In the genomic region with DNA sequence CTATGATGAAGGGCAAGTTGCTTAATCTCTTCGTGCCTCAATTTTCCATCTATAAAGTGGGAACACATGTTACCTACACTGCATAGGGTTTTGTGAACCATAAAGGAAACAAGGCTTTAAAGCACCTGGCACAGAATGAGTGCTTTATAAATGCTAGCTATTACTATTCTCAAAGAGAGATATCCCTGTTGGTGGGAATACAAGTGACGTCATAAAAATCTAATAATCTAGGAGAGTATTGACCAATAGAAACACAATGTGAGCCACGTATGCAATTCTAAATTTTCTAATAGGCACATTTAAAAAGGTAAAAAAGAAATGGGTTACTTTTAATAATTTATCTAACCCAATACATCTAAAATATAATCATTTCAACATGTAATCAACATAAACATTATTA, we compare ENCODE assay signal across 32 cellular contexts.
"Had no signal": no experiment of that assay in that cellular context is flagged by ENCODE, and none has a peak within 500 bp of the region (broad histone marks: within the 10 kb centered on the region; RNA-seq: fewer than 3 reads in every experiment).

No MANE protein-coding gene starts in this region.

- H3K4me1 ChIP-seq: adrenal gland, ascending aorta, body of pancreas, breast epithelium had no signal

- ATAC-seq: activated naive CD4-positive, alpha-beta T cell treated with anti-CD3 and anti-CD28 coated beads, Interleukin-2, amount 50 U/mL, for 72 hours; activated naive CD8-positive, alpha-beta T cell treated with anti-CD3 and anti-CD28 coated beads, Interleukin-2, amount 50 U/mL, for 24 hours; activated T-cell treated with anti-CD3 and anti-CD28 coated beads, Interleukin-2, amount 50 U/mL, for 4 hours; activated T-cell treated with anti-CD3 and anti-CD28 coated beads, Interleukin-2, amount 50 U/mL, for 72 hours; activated T-helper 17 cell treated with anti-CD3 and anti-CD28 coated beads, Interleukin-2, amount 50 U/mL, for 72 hours; body of pancreas had no signal

- H3K36me3 ChIP-seq: adrenal gland, ascending aorta, brain microvascular endothelial cell, breast epithelium, cardiac muscle cell had no signal

- H3K27me3 ChIP-seq: adrenal gland, ascending aorta, body of pancreas, brain microvascular endothelial cell, breast epithelium, cardiac muscle cell had no signal

- DNase-seq: activated effector memory CD4-positive, alpha-beta T cell treated with anti-CD3 and anti-CD28 coated beads, Interleukin-2, amount 50 U/mL, for 16 hours; activated effector memory CD4-positive, alpha-beta T cell treated with Interleukin-2 at 50 U/mL for 16 hours; activated gamma-delta T cell; activated gamma-delta T cell treated with Interleukin-2 at 50 U/mL for 16 hours; activated naive CD4-positive, alpha-beta T cell; activated naive CD4-positive, alpha-beta T cell treated with anti-CD3 and anti-CD28 coated beads for 36 hours; activated naive CD4-positive, alpha-beta T cell treated with anti-CD3 and anti-CD28 coated beads, Interleukin-2, amount 10 ng/mL, durations not matched to agents 7 days and 5 days; activated naive CD4-positive, alpha-beta T cell treated with anti-CD3 and anti-CD28 coated beads, Interleukin-2, amount 50 U/mL, for 16 hours; activated naive CD4-positive, alpha-beta T cell treated with Interleukin-2 at 50 U/mL for 16 hours; activated naive CD8-positive, alpha-beta T cell treated with anti-CD3 and anti-CD28 coated beads for 36 hours; activated naive CD8-positive, alpha-beta T cell treated with anti-CD3 and anti-CD28 coated beads, Interleukin-2, amount 10 ng/mL, durations not matched to agents 7 days and 5 days; activated naive CD8-positive, alpha-beta T cell treated with anti-CD3 and anti-CD28 coated beads, Interleukin-2, amount 50 U/mL, for 24 hours; activated T-cell treated with anti-CD3 and anti-CD28 coated beads, Interleukin-2, amount 50 U/mL, for 24 hours; activated T-cell treated with anti-CD3 and anti-CD28 coated beads, Interleukin-2, amount 50 U/mL, for 4 hours; activated T-cell treated with anti-CD3 and anti-CD28 coated beads, Interleukin-2, amount 50 U/mL, for 48 hours; activated T-cell treated with anti-CD3 and anti-CD28 coated beads, Interleukin-2, amount 50 U/mL, for 72 hours; adrenal gland; amniotic stem cell; amygdala; aorta; body of pancreas; brain microvascular endothelial cell; caudate nucleus; central memory CD4-positive, alpha-beta T cell; cerebellar nuclear complex had no signal

- FAIRE-seq: astrocyte, bronchial epithelial cell had no signal

- H3K9me3 ChIP-seq: adrenal gland, ascending aorta, body of pancreas, breast epithelium had no signal

- H3K4me3 ChIP-seq: adrenal gland, ascending aorta, body of pancreas, breast epithelium, cardiac muscle cell had no signal

- H3K27ac ChIP-seq: adrenal gland, ascending aorta, body of pancreas, brain microvascular endothelial cell, breast epithelium, cardiac muscle cell had no signal
